Comparison of ENCODE assay signal across 13 cellular contexts in genomic region chr19:14758816-14759215, GRCh38. TPM values are rescaled to one million over a fixed set of nuclear protein-coding genes. Genes with fewer than 3 reads are reported as not detected.
DNase-seq lines count a peak whose midpoint lies in the region; ATAC-seq and TF ChIP-seq lines count a peak whose summit lies in the region.
"Had no signal": no experiment of that assay in that cellular context is flagged by ENCODE, and none has a peak within 500 bp of the region (broad histone marks: within the 10 kb centered on the region; RNA-seq: fewer than 3 reads in every experiment).

No MANE protein-coding gene starts in this region.

- peak overlapping the region; percentile 15 for H3K4me3 ChIP-seq in NT2/D1 (ENCODE audit: insufficient read length, low read depth)
- no peak overlapping the region for H3K4me3 ChIP-seq in iPS DF 6.9 (ENCODE audit: low read length)
- no peak overlapping the region for H3K4me3 ChIP-seq in HAP-1
- H3K4me3 ChIP-seq: K562, right atrium auricular region had no signal

- H3K36me3 ChIP-seq in NT2/D1 (ENCODE audit: insufficient read depth, insufficient read length, low read length) (no peaks in the 10 kb centered on the region), iPS DF 6.9 (ENCODE audit: control insufficient read depth, insufficient read depth, low read length) (no peaks in the 10 kb centered on the region), HAP-1 (replicated peaks) (no peaks in the 10 kb centered on the region)
- H3K36me3 ChIP-seq: right atrium auricular region had no signal

- no peaks in the 10 kb centered on the region for H3K4me1 ChIP-seq in NT2/D1 (ENCODE audit: insufficient read depth, insufficient read length)
- no peaks in the 10 kb centered on the region for H3K4me1 ChIP-seq in iPS DF 6.9 (ENCODE audit: control insufficient read depth, insufficient read depth, low read length)
- H3K4me1 ChIP-seq in HAP-1, result no peaks in the 10 kb centered on the region
- H3K4me1 ChIP-seq: right atrium auricular region had no signal

- H3K9ac ChIP-seq in NT2/D1 (ENCODE audit: insufficient read length, low read depth), result no peak overlapping the region

- POLR2A ChIA-PET in activated CD4-positive, alpha-beta T cell treated with anti-CD3 and anti-CD28 coated beads for 36 hours (lab: Charles Lee), result no interaction called here

- H3K9me3 Mint-ChIP-seq in type B pancreatic cell, result no peaks in the 10 kb centered on the region
- no peaks in the 10 kb centered on the region for H3K9me3 Mint-ChIP-seq in activated CD4-positive, alpha-beta T cell treated with anti-CD3 and anti-CD28 coated beads for 36 hours (ENCODE audit: low read depth)

- peaks cover 6% of the 10 kb centered on the region for H3K36me3 Mint-ChIP-seq in type B pancreatic cell
- no peaks in the 10 kb centered on the region for H3K36me3 Mint-ChIP-seq in activated CD4-positive, alpha-beta T cell treated with anti-CD3 and anti-CD28 coated beads for 36 hours (ENCODE audit: low read depth)

- H3K4me3 Mint-ChIP-seq in type B pancreatic cell, result peak overlapping the region; percentile 51
- H3K4me3 Mint-ChIP-seq in activated CD4-positive, alpha-beta T cell treated with anti-CD3 and anti-CD28 coated beads for 36 hours, result no peak overlapping the region

- no peak for TF ChIP-seq CTCF in type B pancreatic cell (conservative IDR thresholded peaks at IDR 0.05)

- intact Hi-C loops in activated CD4-positive, alpha-beta T cell treated with anti-CD3 and anti-CD28 coated beads for 36 hours (cut with DNase I, micrococcal nuclease), result no loop called here

- no peak overlapping the region for H3K27ac ChIP-seq in iPS DF 6.9 (ENCODE audit: low read length)
- H3K27ac ChIP-seq: right atrium auricular region had no signal

- H3K27me3 ChIP-seq in NT2/D1 (ENCODE audit: insufficient read depth, insufficient read length), result peaks cover 5% of the 10 kb centered on the region
- no peaks in the 10 kb centered on the region for H3K27me3 ChIP-seq in iPS DF 6.9 (ENCODE audit: control insufficient read depth, insufficient read depth, low read length)
- no peaks in the 10 kb centered on the region for H3K27me3 ChIP-seq in HAP-1 (ENCODE audit: low read depth)
- H3K27me3 ChIP-seq: right atrium auricular region had no signal

- ATAC-seq in activated CD4-positive, alpha-beta T cell treated with anti-CD3 and anti-CD28 coated beads for 36 hours, result no peak
- ATAC-seq: K562 had no signal

- WGBS in iPS DF 6.9 (ENCODE audit: insufficient coverage, insufficient read length), result no CpG with 5 or more reads among the region's 16 CpGs

- H3K27ac Mint-ChIP-seq in type B pancreatic cell, result no peak overlapping the region
- H3K27ac Mint-ChIP-seq in activated CD4-positive, alpha-beta T cell treated with anti-CD3 and anti-CD28 coated beads for 36 hours, result no peak overlapping the region

- DNase-seq in NCI-H1417 (lab: John Stamatoyannopoulos, UW), result peak in 2 of 3 experiments; percentile 22 to 63
- DNase-seq in NCI-H1417 treated with DMSO at 0.1 percent for 48 hours (lab: John Stamatoyannopoulos, UW), result no peak
- peak; percentile 57 for DNase-seq in NT2/D1 (ENCODE audit: low read depth, low spot score)
- peak; percentile 60 for DNase-seq in iPS DF 6.9 (ENCODE audit: low read depth, low spot score)
- DNase-seq in type B pancreatic cell (ENCODE audit: extremely low spot score, unreplicated experiment), result no peak
- DNase-seq in activated CD4-positive, alpha-beta T cell treated with anti-CD3 and anti-CD28 coated beads for 36 hours, result no peak
- DNase-seq in NOMO-1 treated with dmso at 0.1 percent for 144 hours (lab: John Stamatoyannopoulos, UW; ENCODE audit: unreplicated experiment), result no peak
- DNase-seq in HAP-1 (ENCODE audit: low spot score in 2 of 2), result no peak
- DNase-seq: activated T-cell treated with anti-CD3 and anti-CD28 coated beads for 4 hours, DMS 273 treated with DMSO at 0.1 percent for 48 hours, NCI-H226 had no signal

- peaks cover 4% of the 10 kb centered on the region for H3K27me3 Mint-ChIP-seq in type B pancreatic cell
- H3K27me3 Mint-ChIP-seq in activated CD4-positive, alpha-beta T cell treated with anti-CD3 and anti-CD28 coated beads for 36 hours, result peaks cover 3% of the 10 kb centered on the region

- H3K9me3 ChIP-seq in NT2/D1 (ENCODE audit: insufficient read depth, low read length) (no peaks in the 10 kb centered on the region), iPS DF 6.9 (ENCODE audit: control insufficient read depth, insufficient read depth, low read length) (no peaks in the 10 kb centered on the region), HAP-1 (no peaks in the 10 kb centered on the region)

- in situ Hi-C loops in HAP-1 (cut with MboI; ENCODE audit: low sequenced_read_pairs), result no loop called here

- H3K4me1 Mint-ChIP-seq in type B pancreatic cell (ENCODE audit: unreplicated experiment), result no peaks in the 10 kb centered on the region
- no peaks in the 10 kb centered on the region for H3K4me1 Mint-ChIP-seq in activated CD4-positive, alpha-beta T cell treated with anti-CD3 and anti-CD28 coated beads for 36 hours

- CTCF ChIA-PET in activated CD4-positive, alpha-beta T cell treated with anti-CD3 and anti-CD28 coated beads for 36 hours (lab: Charles Lee), result no interaction called here

RNA-seq across cellular contexts. Expression of gene ADGRE2, which starts 19.5 kb away (rescaled TPM):
- 1.1 and 10.3 TPM in 2 replicates for total RNA-seq in type B pancreatic cell (ENCODE audit: low replicate concordance)
- under 1 TPM; 0.75 to 0.95 TPM for total RNA-seq in activated CD4-positive, alpha-beta T cell treated with anti-CD3 and anti-CD28 coated beads for 36 hours

Comparison
In these comparisons a context has a peak if more than half of its experiments do, and no peak if none do; other contexts are left out.
1. DNase-seq: peak in NCI-H1417 (2 of 3), NT2/D1 (single experiment) and iPS DF 6.9 (single experiment); none in NCI-H1417 treated with DMSO at 0.1 percent for 48 hours (single experiment), type B pancreatic cell (single experiment), activated CD4-positive, alpha-beta T cell treated with anti-CD3 and anti-CD28 coated beads for 36 hours (single experiment), NOMO-1 treated with dmso at 0.1 percent for 144 hours (single experiment) and HAP-1 (0 of 2).